15 cellular contexts compared by ENCODE assay signal in genomic region chr3:69130689-69131088, GRCh38. TPM values are rescaled to one million over a fixed set of nuclear protein-coding genes. Genes with fewer than 3 reads are reported as not detected.
DNase-seq lines count a peak whose midpoint lies in the region; ATAC-seq and TF ChIP-seq lines count a peak whose summit lies in the region.
"Had no signal": no experiment of that assay in that cellular context is flagged by ENCODE, and none has a peak within 500 bp of the region (broad histone marks: within the 10 kb centered on the region; RNA-seq: fewer than 3 reads in every experiment).

No MANE protein-coding gene starts in this region.

- H3K36me3 ChIP-seq in SJCRH30, result no peaks in the 10 kb centered on the region
- H3K36me3 ChIP-seq: breast epithelium, gastrocnemius medialis, MG63 had no signal

- no peak for DNase-seq in SJCRH30
- no peak for DNase-seq in NCI-H2171 treated with DMSO at 0.1 percent for 48 hours (lab: John Stamatoyannopoulos, UW)
- DNase-seq in DMS153 treated with DMSO at 0.1 percent for 48 hours (lab: John Stamatoyannopoulos, UW; ENCODE audit: unreplicated experiment), result no peak
- no peak for DNase-seq in NCI-H2081 (lab: John Stamatoyannopoulos, UW)
- DNase-seq: EL; gastrocnemius medialis; MG63; stimulated activated CD4-positive, alpha-beta T cell treated with anti-CD3 and anti-CD28 coated beads, Interleukin-4, amount 100 ng/mL, for 24 hours; T-helper 17 cell had no signal

- H3K27ac ChIP-seq in SJCRH30, result no peak overlapping the region
- H3K27ac ChIP-seq: breast epithelium had no signal

- ATAC-seq in GM18505 (IDR thresholded peaks at IDR 0.05; ENCODE audit: unreplicated experiment) (peak; percentile 86), GM19463 (IDR thresholded peaks at IDR 0.05; ENCODE audit: unreplicated experiment) (peak; percentile 81), HG02852 (IDR thresholded peaks at IDR 0.05; ENCODE audit: unreplicated experiment) (peak; percentile 95), HG03460 (IDR thresholded peaks at IDR 0.05; ENCODE audit: unreplicated experiment) (peak; percentile 67)
- ATAC-seq: T-helper 17 cell had no signal

- TF ChIP-seq POLR2A in GM18505 (IDR thresholded peaks at IDR 0.05; ENCODE audit: borderline replicate concordance, extremely low read depth, insufficient read depth, insufficient read length), result no peak

- no peaks in the 10 kb centered on the region for H3K9me3 ChIP-seq in SJCRH30 (replicated peaks)
- H3K9me3 ChIP-seq: breast epithelium, gastrocnemius medialis, MG63 had no signal

- H3K4me1 ChIP-seq in SJCRH30, result no peaks in the 10 kb centered on the region
- H3K4me1 ChIP-seq: breast epithelium had no signal

- no peaks in the 10 kb centered on the region for H3K27me3 ChIP-seq in SJCRH30
- H3K27me3 ChIP-seq: breast epithelium, gastrocnemius medialis, MG63 had no signal

- H3K4me3 ChIP-seq in SJCRH30, result no peak overlapping the region
- H3K4me3 ChIP-seq: breast epithelium, gastrocnemius medialis, MG63 had no signal

RNA-seq across cellular contexts. Expression of gene LMOD3, which starts 8.3 kb away (rescaled TPM):
- total RNA-seq in SJCRH30 (2014; rRNA removed; shearing (Covaris generic)), result 0.66 and 1.0 TPM in 2 replicates
- total RNA-seq: breast epithelium, kidney epithelial cell, T-helper 17 cell had no signal

RNA-seq across cellular contexts. Expression of gene ARL6IP5, which starts 46.0 kb away (rescaled TPM):
- 29.4 and 30.5 TPM in 2 replicates for total RNA-seq in SJCRH30 (2014; rRNA removed; shearing (Covaris generic))

RNA-seq across cellular contexts. Expression of gene UBA3, which starts 50.5 kb away (rescaled TPM):
- 41.0 and 48.4 TPM in 2 replicates for total RNA-seq in SJCRH30 (2014; rRNA removed; shearing (Covaris generic))
